9 cellular contexts compared by ENCODE assay signal in genomic region chr20:35901678-35902544, GRCh38. TPM values are rescaled to one million over a fixed set of nuclear protein-coding genes. Genes with fewer than 3 reads are reported as not detected.
DNase-seq lines count a peak whose midpoint lies in the region; TF ChIP-seq lines count a peak whose summit lies in the region.
"Had no signal": no experiment of that assay in that cellular context is flagged by ENCODE, and none has a peak within 500 bp of the region (broad histone marks: within the 10 kb centered on the region; RNA-seq: fewer than 3 reads in every experiment).

No MANE protein-coding gene starts in this region.

- no peaks in the 10 kb centered on the region for H3K4me1 ChIP-seq in suprapubic skin

- H3K36me3 ChIP-seq in kidney epithelial cell (ENCODE audit: control insufficient read depth, insufficient read depth, low read length) (no peaks in the 10 kb centered on the region), suprapubic skin (peaks cover 26% of the 10 kb centered on the region)

- H3K9me3 ChIP-seq in suprapubic skin, result no peaks in the 10 kb centered on the region

- H3K27ac ChIP-seq in angular gyrus (ENCODE audit: low read depth, low read length) (peak overlapping the region; percentile 37), suprapubic skin (no peak overlapping the region)

- TF ChIP-seq CTCF in kidney epithelial cell (IDR thresholded peaks at IDR 0.05; ENCODE audit: insufficient read depth, low read length, poor library complexity, severe bottlenecking) (no peak), suprapubic skin (IDR thresholded peaks at IDR 0.05) (no peak)

- DNase-seq in AG08395 (ENCODE audit: low spot score) (peak; percentile 94), HS-5 (ENCODE audit: low read depth) (peak; percentile 81), kidney epithelial cell (ENCODE audit: low read depth) (peak; percentile 79), suprapubic skin (ENCODE audit: low spot score in 2 of 2) (no peak), DMS153 (lab: John Stamatoyannopoulos, UW) (no peak), mucosa of gallbladder (ENCODE audit: low spot score) (no peak), NCI-H510A treated with DMSO at 0.1 percent for 48 hours (lab: John Stamatoyannopoulos, UW) (no peak)
- DNase-seq: left colon had no signal

- TF ChIP-seq POLR2A in suprapubic skin (IDR thresholded peaks at IDR 0.05), result no peak

- H3K4me3 ChIP-seq in kidney epithelial cell (ENCODE audit: low read depth, low read length) (no peak overlapping the region), suprapubic skin (no peak overlapping the region)

- 91% methylated on average over 3 of the region's 4 CpGs for WGBS in suprapubic skin

- no peaks in the 10 kb centered on the region for H3K27me3 ChIP-seq in kidney epithelial cell (ENCODE audit: control insufficient read depth, insufficient read depth, low read length)
- H3K27me3 ChIP-seq in suprapubic skin, result no peaks in the 10 kb centered on the region

- no peak for TF ChIP-seq EP300 in suprapubic skin (IDR thresholded peaks at IDR 0.05)

RNA-seq across cellular contexts. Expression of gene SCAND1, which starts 52.4 kb away (rescaled TPM):
- total RNA-seq in kidney epithelial cell (119 and 153 TPM in 2 replicates), suprapubic skin (10 to 100 TPM; 53.9 to 67.4 (median 59.9) TPM), mucosa of gallbladder (92.7 TPM)

Comparison
In these comparisons a context has a peak if more than half of its experiments do, and no peak if none do; other contexts are left out.
1. DNase-seq: peak in AG08395 (single experiment), HS-5 (single experiment) and kidney epithelial cell (single experiment); none in suprapubic skin (0 of 2), DMS153 (single experiment), mucosa of gallbladder (single experiment) and NCI-H510A treated with DMSO at 0.1 percent for 48 hours (single experiment).